In the genomic region with DNA sequence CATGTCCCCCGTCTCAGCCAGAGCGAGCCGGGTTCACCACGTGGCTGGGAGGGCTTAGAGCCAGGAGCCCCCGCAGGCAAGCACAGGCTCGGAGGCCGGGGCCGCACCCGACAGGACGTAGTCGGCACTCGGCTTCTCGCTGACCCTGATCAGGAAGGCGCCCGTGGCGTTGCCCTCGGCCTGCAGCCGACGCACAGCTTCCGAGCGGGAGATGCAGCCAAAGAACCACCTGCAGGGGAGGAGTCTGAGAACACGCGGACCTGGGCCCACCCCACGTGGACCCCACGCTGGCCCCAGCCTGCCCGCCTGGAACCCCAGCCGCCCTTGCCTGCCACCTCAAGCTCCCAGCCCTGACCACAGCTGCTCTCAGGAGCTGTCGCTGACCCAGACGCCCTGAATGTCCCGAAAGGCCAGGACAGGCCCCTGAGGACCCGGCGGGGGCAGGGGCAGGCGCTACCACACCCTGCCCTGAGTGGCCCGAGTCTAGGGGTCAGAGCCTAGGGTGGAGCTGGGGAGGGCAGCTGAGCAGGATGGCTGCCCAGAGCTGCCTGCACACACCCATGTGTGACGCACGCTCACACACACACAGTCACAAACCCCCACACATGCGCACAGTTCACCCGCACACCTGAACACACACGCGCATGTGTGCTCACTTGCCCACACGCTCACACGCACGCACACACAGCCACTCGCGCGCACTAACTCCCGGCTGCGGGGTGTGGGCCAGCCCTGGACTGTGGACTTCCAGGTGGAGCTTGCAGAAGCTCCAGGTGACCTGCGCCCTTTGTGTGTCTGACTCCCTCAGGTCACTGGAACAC, we compare ENCODE assay signal across 1 cellular context.
TF ChIP-seq lines count a peak whose summit lies in the region.

No MANE protein-coding gene starts in this region.

TF ChIP-seq in HepG2, 621 proteins besides CTCF, POLR2A, EP300 and RAD21 (continued from another document and continues in another):
- TF ChIP-seq, protein P1, sequence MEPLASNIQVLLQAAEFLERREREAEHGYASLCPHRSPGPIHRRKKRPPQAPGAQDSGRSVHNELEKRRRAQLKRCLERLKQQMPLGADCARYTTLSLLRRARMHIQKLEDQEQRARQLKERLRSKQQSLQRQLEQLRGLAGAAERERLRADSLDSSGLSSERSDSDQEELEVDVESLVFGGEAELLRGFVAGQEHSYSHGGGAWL (CRISPR knock-in tag; IDR thresholded peaks at IDR 0.05): no peak
- TF ChIP-seq POLR2G (IDR thresholded peaks at IDR 0.05; ENCODE audit: low read depth, low read length) (no peak), HDAC1 (CRISPR knock-in tag; IDR thresholded peaks at IDR 0.05) (peak; percentile 72), KLF12 (CRISPR knock-in tag; IDR thresholded peaks at IDR 0.05; ENCODE audit: borderline replicate concordance) (no peak), DMAP1 (CRISPR knock-in tag; IDR thresholded peaks at IDR 0.05) (0 out of 2 replicates have a peak, but pooled peaks have one; percentile 20), HNF4G (IDR thresholded peaks at IDR 0.05; ENCODE audit: borderline replicate concordance, low read depth, low read length) (no peak), HNF4G (CRISPR knock-in tag; IDR thresholded peaks at IDR 0.05; ENCODE audit: borderline replicate concordance, low read depth) (no peak), HCFC1 (IDR thresholded peaks at IDR 0.05; ENCODE audit: low read depth, low read length) (no peak), ZNF264 (CRISPR knock-in tag; IDR thresholded peaks at IDR 0.05) (peak; percentile 96), ZNF782 (CRISPR knock-in tag; IDR thresholded peaks at IDR 0.05; ENCODE audit: borderline replicate concordance) (peak; percentile 25; the same call in 1 of the 2 replicates), ZNF557 (CRISPR knock-in tag; IDR thresholded peaks at IDR 0.05) (no peak), ZNF253 (CRISPR knock-in tag; IDR thresholded peaks at IDR 0.05; ENCODE audit: borderline replicate concordance) (no peak), SP140L (CRISPR knock-in tag; IDR thresholded peaks at IDR 0.05; ENCODE audit: borderline replicate concordance) (no peak), ZNF652 (CRISPR knock-in tag; IDR thresholded peaks at IDR 0.05; ENCODE audit: borderline replicate concordance, low read depth) (no peak), RFX1 (IDR thresholded peaks at IDR 0.05) (no peak; the same call in 1 of the 2 replicates), ZNF563 (CRISPR knock-in tag; IDR thresholded peaks at IDR 0.05) (no peak), ATF7 (IDR thresholded peaks at IDR 0.05) (no peak), ATF7 (CRISPR knock-in tag; IDR thresholded peaks at IDR 0.05) (no peak), CHCHD3 (CRISPR knock-in tag; IDR thresholded peaks at IDR 0.05) (peak; percentile 89), ARNTL (CRISPR knock-in tag; IDR thresholded peaks at IDR 0.05) (peak; percentile 51; the same call in 1 of the 2 replicates), RXRA (CRISPR knock-in tag; IDR thresholded peaks at IDR 0.05) (peak; percentile 69; the same call in 1 of the 2 replicates), AGO2 (optimal IDR thresholded peaks at IDR 0.05; ENCODE audit: low read depth, low read length) (peak; percentile 15), ZSCAN25 (CRISPR knock-in tag; IDR thresholded peaks at IDR 0.05) (peak; percentile 67; the same call in 1 of the 2 replicates), PCBP2 (optimal IDR thresholded peaks at IDR 0.05; ENCODE audit: low read depth, low read length, poor library complexity, severe bottlenecking) (no peak), EZH2 (conservative IDR thresholded peaks at IDR 0.05; ENCODE audit: low read depth, low read length) (0 out of 2 replicates have a peak, but pooled peaks have one; percentile 76), ZNF562 (CRISPR knock-in tag; IDR thresholded peaks at IDR 0.05; ENCODE audit: borderline replicate concordance) (no peak)
- TF ChIP-seq, protein P2, sequence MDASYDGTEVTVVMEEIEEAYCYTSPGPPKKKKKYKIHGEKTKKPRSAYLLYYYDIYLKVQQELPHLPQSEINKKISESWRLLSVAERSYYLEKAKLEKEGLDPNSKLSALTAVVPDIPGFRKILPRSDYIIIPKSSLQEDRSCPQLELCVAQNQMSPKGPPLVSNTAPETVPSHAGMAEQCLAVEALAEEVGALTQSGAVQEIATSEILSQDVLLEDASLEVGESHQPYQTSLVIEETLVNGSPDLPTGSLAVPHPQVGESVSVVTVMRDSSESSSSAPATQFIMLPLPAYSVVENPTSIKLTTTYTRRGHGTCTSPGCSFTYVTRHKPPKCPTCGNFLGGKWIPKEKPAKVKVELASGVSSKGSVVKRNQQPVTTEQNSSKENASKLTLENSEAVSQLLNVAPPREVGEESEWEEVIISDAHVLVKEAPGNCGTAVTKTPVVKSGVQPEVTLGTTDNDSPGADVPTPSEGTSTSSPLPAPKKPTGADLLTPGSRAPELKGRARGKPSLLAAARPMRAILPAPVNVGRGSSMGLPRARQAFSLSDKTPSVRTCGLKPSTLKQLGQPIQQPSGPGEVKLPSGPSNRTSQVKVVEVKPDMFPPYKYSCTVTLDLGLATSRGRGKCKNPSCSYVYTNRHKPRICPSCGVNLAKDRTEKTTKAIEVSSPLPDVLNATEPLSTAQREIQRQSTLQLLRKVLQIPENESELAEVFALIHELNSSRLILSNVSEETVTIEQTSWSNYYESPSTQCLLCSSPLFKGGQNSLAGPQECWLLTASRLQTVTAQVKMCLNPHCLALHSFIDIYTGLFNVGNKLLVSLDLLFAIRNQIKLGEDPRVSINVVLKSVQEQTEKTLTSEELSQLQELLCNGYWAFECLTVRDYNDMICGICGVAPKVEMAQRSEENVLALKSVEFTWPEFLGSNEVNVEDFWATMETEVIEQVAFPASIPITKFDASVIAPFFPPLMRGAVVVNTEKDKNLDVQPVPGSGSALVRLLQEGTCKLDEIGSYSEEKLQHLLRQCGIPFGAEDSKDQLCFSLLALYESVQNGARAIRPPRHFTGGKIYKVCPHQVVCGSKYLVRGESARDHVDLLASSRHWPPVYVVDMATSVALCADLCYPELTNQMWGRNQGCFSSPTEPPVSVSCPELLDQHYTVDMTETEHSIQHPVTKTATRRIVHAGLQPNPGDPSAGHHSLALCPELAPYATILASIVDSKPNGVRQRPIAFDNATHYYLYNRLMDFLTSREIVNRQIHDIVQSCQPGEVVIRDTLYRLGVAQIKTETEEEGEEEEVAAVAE (CRISPR knock-in tag; IDR thresholded peaks at IDR 0.05; ENCODE audit: borderline replicate concordance): no peak
- TF ChIP-seq, protein P3, sequence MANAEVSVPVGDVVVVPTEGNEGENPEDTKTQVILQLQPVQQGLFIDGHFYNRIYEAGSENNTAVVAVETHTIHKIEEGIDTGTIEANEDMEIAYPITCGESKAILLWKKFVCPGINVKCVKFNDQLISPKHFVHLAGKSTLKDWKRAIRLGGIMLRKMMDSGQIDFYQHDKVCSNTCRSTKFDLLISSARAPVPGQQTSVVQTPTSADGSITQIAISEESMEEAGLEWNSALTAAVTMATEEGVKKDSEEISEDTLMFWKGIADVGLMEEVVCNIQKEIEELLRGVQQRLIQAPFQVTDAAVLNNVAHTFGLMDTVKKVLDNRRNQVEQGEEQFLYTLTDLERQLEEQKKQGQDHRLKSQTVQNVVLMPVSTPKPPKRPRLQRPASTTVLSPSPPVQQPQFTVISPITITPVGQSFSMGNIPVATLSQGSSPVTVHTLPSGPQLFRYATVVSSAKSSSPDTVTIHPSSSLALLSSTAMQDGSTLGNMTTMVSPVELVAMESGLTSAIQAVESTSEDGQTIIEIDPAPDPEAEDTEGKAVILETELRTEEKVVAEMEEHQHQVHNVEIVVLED (CRISPR knock-in tag; IDR thresholded peaks at IDR 0.05; ENCODE audit: borderline replicate concordance): peak; percentile 56; the same call in 1 of the 2 replicates
- TF ChIP-seq, protein P4, sequence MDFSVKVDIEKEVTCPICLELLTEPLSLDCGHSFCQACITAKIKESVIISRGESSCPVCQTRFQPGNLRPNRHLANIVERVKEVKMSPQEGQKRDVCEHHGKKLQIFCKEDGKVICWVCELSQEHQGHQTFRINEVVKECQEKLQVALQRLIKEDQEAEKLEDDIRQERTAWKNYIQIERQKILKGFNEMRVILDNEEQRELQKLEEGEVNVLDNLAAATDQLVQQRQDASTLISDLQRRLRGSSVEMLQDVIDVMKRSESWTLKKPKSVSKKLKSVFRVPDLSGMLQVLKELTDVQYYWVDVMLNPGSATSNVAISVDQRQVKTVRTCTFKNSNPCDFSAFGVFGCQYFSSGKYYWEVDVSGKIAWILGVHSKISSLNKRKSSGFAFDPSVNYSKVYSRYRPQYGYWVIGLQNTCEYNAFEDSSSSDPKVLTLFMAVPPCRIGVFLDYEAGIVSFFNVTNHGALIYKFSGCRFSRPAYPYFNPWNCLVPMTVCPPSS (IDR thresholded peaks at IDR 0.05): no peak
- TF ChIP-seq, protein P5, sequence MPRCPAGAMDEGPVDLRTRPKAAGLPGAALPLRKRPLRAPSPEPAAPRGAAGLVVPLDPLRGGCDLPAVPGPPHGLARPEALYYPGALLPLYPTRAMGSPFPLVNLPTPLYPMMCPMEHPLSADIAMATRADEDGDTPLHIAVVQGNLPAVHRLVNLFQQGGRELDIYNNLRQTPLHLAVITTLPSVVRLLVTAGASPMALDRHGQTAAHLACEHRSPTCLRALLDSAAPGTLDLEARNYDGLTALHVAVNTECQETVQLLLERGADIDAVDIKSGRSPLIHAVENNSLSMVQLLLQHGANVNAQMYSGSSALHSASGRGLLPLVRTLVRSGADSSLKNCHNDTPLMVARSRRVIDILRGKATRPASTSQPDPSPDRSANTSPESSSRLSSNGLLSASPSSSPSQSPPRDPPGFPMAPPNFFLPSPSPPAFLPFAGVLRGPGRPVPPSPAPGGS (CRISPR knock-in tag; IDR thresholded peaks at IDR 0.05): peak; percentile 87; the same call in 1 of the 2 replicates
- TF ChIP-seq, protein P6, sequence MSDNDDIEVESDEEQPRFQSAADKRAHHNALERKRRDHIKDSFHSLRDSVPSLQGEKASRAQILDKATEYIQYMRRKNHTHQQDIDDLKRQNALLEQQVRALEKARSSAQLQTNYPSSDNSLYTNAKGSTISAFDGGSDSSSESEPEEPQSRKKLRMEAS (IDR thresholded peaks at IDR 0.05): peak; percentile 63
- TF ChIP-seq, protein P7, sequence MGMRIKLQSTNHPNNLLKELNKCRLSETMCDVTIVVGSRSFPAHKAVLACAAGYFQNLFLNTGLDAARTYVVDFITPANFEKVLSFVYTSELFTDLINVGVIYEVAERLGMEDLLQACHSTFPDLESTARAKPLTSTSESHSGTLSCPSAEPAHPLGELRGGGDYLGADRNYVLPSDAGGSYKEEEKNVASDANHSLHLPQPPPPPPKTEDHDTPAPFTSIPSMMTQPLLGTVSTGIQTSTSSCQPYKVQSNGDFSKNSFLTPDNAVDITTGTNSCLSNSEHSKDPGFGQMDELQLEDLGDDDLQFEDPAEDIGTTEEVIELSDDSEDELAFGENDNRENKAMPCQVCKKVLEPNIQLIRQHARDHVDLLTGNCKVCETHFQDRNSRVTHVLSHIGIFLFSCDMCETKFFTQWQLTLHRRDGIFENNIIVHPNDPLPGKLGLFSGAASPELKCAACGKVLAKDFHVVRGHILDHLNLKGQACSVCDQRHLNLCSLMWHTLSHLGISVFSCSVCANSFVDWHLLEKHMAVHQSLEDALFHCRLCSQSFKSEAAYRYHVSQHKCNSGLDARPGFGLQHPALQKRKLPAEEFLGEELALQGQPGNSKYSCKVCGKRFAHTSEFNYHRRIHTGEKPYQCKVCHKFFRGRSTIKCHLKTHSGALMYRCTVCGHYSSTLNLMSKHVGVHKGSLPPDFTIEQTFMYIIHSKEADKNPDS (CRISPR knock-in tag; IDR thresholded peaks at IDR 0.05): peak; percentile 57; the same call in 1 of the 2 replicates
- TF ChIP-seq, protein P8, sequence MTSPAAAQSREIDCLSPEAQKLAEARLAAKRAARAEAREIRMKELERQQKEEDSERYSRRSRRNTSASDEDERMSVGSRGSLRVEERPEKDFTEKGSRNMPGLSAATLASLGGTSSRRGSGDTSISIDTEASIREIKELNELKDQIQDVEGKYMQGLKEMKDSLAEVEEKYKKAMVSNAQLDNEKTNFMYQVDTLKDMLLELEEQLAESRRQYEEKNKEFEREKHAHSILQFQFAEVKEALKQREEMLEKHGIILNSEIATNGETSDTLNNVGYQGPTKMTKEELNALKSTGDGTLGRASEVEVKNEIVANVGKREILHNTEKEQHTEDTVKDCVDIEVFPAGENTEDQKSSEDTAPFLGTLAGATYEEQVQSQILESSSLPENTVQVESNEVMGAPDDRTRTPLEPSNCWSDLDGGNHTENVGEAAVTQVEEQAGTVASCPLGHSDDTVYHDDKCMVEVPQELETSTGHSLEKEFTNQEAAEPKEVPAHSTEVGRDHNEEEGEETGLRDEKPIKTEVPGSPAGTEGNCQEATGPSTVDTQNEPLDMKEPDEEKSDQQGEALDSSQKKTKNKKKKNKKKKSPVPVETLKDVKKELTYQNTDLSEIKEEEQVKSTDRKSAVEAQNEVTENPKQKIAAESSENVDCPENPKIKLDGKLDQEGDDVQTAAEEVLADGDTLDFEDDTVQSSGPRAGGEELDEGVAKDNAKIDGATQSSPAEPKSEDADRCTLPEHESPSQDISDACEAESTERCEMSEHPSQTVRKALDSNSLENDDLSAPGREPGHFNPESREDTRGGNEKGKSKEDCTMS (CRISPR knock-in tag; conservative IDR thresholded peaks at IDR 0.05): no peak
- TF ChIP-seq, protein P9, sequence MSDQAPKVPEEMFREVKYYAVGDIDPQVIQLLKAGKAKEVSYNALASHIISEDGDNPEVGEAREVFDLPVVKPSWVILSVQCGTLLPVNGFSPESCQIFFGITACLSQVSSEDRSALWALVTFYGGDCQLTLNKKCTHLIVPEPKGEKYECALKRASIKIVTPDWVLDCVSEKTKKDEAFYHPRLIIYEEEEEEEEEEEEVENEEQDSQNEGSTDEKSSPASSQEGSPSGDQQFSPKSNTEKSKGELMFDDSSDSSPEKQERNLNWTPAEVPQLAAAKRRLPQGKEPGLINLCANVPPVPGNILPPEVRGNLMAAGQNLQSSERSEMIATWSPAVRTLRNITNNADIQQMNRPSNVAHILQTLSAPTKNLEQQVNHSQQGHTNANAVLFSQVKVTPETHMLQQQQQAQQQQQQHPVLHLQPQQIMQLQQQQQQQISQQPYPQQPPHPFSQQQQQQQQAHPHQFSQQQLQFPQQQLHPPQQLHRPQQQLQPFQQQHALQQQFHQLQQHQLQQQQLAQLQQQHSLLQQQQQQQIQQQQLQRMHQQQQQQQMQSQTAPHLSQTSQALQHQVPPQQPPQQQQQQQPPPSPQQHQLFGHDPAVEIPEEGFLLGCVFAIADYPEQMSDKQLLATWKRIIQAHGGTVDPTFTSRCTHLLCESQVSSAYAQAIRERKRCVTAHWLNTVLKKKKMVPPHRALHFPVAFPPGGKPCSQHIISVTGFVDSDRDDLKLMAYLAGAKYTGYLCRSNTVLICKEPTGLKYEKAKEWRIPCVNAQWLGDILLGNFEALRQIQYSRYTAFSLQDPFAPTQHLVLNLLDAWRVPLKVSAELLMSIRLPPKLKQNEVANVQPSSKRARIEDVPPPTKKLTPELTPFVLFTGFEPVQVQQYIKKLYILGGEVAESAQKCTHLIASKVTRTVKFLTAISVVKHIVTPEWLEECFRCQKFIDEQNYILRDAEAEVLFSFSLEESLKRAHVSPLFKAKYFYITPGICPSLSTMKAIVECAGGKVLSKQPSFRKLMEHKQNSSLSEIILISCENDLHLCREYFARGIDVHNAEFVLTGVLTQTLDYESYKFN (CRISPR knock-in tag; conservative IDR thresholded peaks at IDR 0.05): peak; percentile 24; the same call in 1 of the 2 replicates
- TF ChIP-seq, protein P10, sequence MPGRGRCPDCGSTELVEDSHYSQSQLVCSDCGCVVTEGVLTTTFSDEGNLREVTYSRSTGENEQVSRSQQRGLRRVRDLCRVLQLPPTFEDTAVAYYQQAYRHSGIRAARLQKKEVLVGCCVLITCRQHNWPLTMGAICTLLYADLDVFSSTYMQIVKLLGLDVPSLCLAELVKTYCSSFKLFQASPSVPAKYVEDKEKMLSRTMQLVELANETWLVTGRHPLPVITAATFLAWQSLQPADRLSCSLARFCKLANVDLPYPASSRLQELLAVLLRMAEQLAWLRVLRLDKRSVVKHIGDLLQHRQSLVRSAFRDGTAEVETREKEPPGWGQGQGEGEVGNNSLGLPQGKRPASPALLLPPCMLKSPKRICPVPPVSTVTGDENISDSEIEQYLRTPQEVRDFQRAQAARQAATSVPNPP (CRISPR knock-in tag; IDR thresholded peaks at IDR 0.05): no peak
